In genomic region chr17:57537524-57538410, GRCh38 we compare ENCODE assay signal across 9 cellular contexts.
DNase-seq lines count a peak whose midpoint lies in the region; ATAC-seq and TF ChIP-seq lines count a peak whose summit lies in the region.
"Had no signal": no experiment of that assay in that cellular context is flagged by ENCODE, and none has a peak within 500 bp of the region (broad histone marks: within the 10 kb centered on the region; RNA-seq: fewer than 3 reads in every experiment).

No MANE protein-coding gene starts in this region.

- H3K4me3 ChIP-seq in HAP-1 (no peak overlapping the region), uterus (no peak overlapping the region)
- H3K4me3 ChIP-seq: left lung had no signal

- no peaks in the 10 kb centered on the region for H3K9me3 Mint-ChIP-seq in activated T-cell treated with anti-CD3 and anti-CD28 coated beads, Interleukin-2, amount 50 U/mL, for 72 hours
- no peaks in the 10 kb centered on the region for H3K9me3 Mint-ChIP-seq in T-cell
- no peaks in the 10 kb centered on the region for H3K9me3 Mint-ChIP-seq in stimulated activated memory B cell treated with anti-CD40 and anti-IgM and Interleukin-4, amounts not matched to agents 10 μg/mL and 1 μg/mL and 100 μg/mL, for 72 hours

- TF ChIP-seq CTCF in uterus (IDR thresholded peaks at IDR 0.05) = no peak

- ATAC-seq in activated T-cell treated with anti-CD3 and anti-CD28 coated beads, Interleukin-2, amount 50 U/mL, for 72 hours (replicated peaks in 1 of 2) = peak in 1 of 2 donors; percentile 31
- peak in 1 of 4 experiments; percentile 50 for ATAC-seq in T-cell (replicated peaks in 1 of 4)
- no peak for ATAC-seq in stimulated activated memory B cell treated with anti-CD40 and anti-IgM and Interleukin-4, amounts not matched to agents 10 μg/mL and 1 μg/mL and 100 μg/mL, for 72 hours
- ATAC-seq: left lung had no signal

- no peak overlapping the region for H3K27ac ChIP-seq in uterus
- H3K27ac ChIP-seq: left lung had no signal

- no peaks in the 10 kb centered on the region for H3K36me3 Mint-ChIP-seq in activated T-cell treated with anti-CD3 and anti-CD28 coated beads, Interleukin-2, amount 50 U/mL, for 72 hours (ENCODE audit: insufficient read depth in 2 of 2)
- H3K36me3 Mint-ChIP-seq in T-cell = peaks cover 16% of the 10 kb centered on the region
- peaks cover 8% of the 10 kb centered on the region for H3K36me3 Mint-ChIP-seq in stimulated activated memory B cell treated with anti-CD40 and anti-IgM and Interleukin-4, amounts not matched to agents 10 μg/mL and 1 μg/mL and 100 μg/mL, for 72 hours

- intact Hi-C loops in uterus (cut with DNase I; ENCODE audit: low total_unique reads) = no loop called here

- CTCF ChIA-PET in T-cell (lab: Charles Lee) = interaction anchor here in 1 of 2 donors (0.5 to 0.6 kb wide), 2 partner anchors 38 kb away, joined by 3 to 4 read pairs; no protein-coding TSS in a partner anchor

- H3K27ac Mint-ChIP-seq in activated T-cell treated with anti-CD3 and anti-CD28 coated beads, Interleukin-2, amount 50 U/mL, for 72 hours = peak overlapping the region; percentile 56
- peak overlapping the region; percentile 72 to 80 for H3K27ac Mint-ChIP-seq in T-cell
- H3K27ac Mint-ChIP-seq in stimulated activated memory B cell treated with anti-CD40 and anti-IgM and Interleukin-4, amounts not matched to agents 10 μg/mL and 1 μg/mL and 100 μg/mL, for 72 hours = peak overlapping the region; percentile 53

- POLR2A ChIA-PET in T-cell (lab: Charles Lee) = no interaction called here

- peaks cover 35% of the 10 kb centered on the region for H3K4me1 Mint-ChIP-seq in activated T-cell treated with anti-CD3 and anti-CD28 coated beads, Interleukin-2, amount 50 U/mL, for 72 hours (ENCODE audit: low read depth)
- H3K4me1 Mint-ChIP-seq in T-cell = peaks cover 36 to 56% (median 41%) of the 10 kb centered on the region in 3 donors
- H3K4me1 Mint-ChIP-seq in stimulated activated memory B cell treated with anti-CD40 and anti-IgM and Interleukin-4, amounts not matched to agents 10 μg/mL and 1 μg/mL and 100 μg/mL, for 72 hours = peaks cover 23% of the 10 kb centered on the region

- H3K9me3 ChIP-seq in HAP-1 = no peaks in the 10 kb centered on the region
- no peaks in the 10 kb centered on the region for H3K9me3 ChIP-seq in uterus
- H3K9me3 ChIP-seq: left lung had no signal

- no peaks in the 10 kb centered on the region for H3K27me3 ChIP-seq in HAP-1 (ENCODE audit: low read depth)
- no peaks in the 10 kb centered on the region for H3K27me3 ChIP-seq in uterus
- H3K27me3 ChIP-seq: left lung had no signal

- in situ Hi-C loops in HAP-1 (cut with MboI; ENCODE audit: low sequenced_read_pairs) = no loop called here

- H3K4me1 ChIP-seq in HAP-1 (no peaks in the 10 kb centered on the region; the same call in none of the 2 replicates), uterus (peaks cover 0 to 9% of the 10 kb centered on the region in 2 donors)

- H3K36me3 ChIP-seq in HAP-1 (replicated peaks) (no peaks in the 10 kb centered on the region), uterus (no peaks in the 10 kb centered on the region)

- TF ChIP-seq POLR2A in uterus (IDR thresholded peaks at IDR 0.05) = no peak

- peak overlapping the region; percentile 47 to 75 for H3K4me3 Mint-ChIP-seq in activated T-cell treated with anti-CD3 and anti-CD28 coated beads, Interleukin-2, amount 50 U/mL, for 72 hours
- peak overlapping the region; percentile 34 to 68 (median 57) for H3K4me3 Mint-ChIP-seq in T-cell
- H3K4me3 Mint-ChIP-seq in stimulated activated memory B cell treated with anti-CD40 and anti-IgM and Interleukin-4, amounts not matched to agents 10 μg/mL and 1 μg/mL and 100 μg/mL, for 72 hours = no peak overlapping the region

- no peak for DNase-seq in activated T-cell treated with anti-CD3 and anti-CD28 coated beads, Interleukin-2, amount 50 U/mL, for 72 hours
- no peak for DNase-seq in activated T-cell treated with anti-CD3 and anti-CD28 coated beads, Interleukin-2, amount 50 U/mL, for 1 hour
- DNase-seq in T-cell (no peak), foreskin melanocyte (peak; percentile 68), RPMI8226 (no peak), HAP-1 (ENCODE audit: low spot score in 2 of 2) (no peak), uterus (no peak)

- no peaks in the 10 kb centered on the region for H3K27me3 Mint-ChIP-seq in activated T-cell treated with anti-CD3 and anti-CD28 coated beads, Interleukin-2, amount 50 U/mL, for 72 hours (ENCODE audit: low read depth)
- no peaks in the 10 kb centered on the region for H3K27me3 Mint-ChIP-seq in T-cell
- no peaks in the 10 kb centered on the region for H3K27me3 Mint-ChIP-seq in stimulated activated memory B cell treated with anti-CD40 and anti-IgM and Interleukin-4, amounts not matched to agents 10 μg/mL and 1 μg/mL and 100 μg/mL, for 72 hours
